9 cellular contexts compared by ENCODE assay signal in the genomic region with DNA sequence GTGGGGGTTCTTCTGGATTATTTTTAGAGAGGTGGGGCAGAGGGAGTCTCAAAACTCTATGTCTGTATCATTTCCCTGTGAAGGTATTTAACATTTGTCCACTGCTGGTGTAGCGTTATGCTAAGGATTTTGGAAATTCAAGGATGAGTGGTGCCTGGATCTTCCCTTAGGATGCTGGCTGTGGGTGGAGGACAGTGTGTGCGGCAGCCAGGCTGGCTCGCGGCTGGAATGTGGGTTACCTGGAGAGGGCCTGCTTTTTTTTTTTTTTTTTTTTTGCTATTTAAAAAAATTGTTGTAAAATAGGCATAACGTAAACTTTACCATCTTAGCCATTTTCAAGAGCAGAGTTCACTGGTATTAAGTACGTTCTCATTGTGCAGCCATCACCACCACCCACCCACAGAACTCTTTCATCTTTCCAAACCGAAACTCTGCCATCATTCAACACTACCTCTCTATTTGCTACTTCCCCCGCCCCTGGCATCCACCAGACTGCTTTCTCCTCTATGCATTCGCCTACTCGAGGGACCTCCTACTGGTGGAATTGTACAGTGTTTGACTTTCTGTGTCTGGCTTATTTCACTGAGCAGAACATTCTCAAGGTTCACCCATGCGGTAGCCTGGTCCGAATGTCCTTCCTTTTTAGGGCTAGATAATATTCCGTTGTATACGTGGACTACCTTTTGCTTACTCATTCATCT.
A peak's percentile ranks its signal among the peaks of the same experiment; 100 is the strongest.
DNase-seq lines count a peak whose midpoint lies in the region; ATAC-seq and TF ChIP-seq lines count a peak whose summit lies in the region.
"Had no signal": no experiment of that assay in that cellular context is flagged by ENCODE, and none has a peak within 500 bp of the region (broad histone marks: within the 10 kb centered on the region; RNA-seq: fewer than 3 reads in every experiment).

No MANE protein-coding gene starts in this region.

- H3K4me1 Mint-ChIP-seq in WTC11, result peaks cover 10% of the 10 kb centered on the region
- peaks cover 5% of the 10 kb centered on the region for H3K4me1 Mint-ChIP-seq in glutamatergic neuron (ENCODE audit: low read depth, unreplicated experiment)
- peaks cover 27% of the 10 kb centered on the region for H3K4me1 Mint-ChIP-seq in type B pancreatic cell (ENCODE audit: unreplicated experiment)

- intact Hi-C loops in heart right ventricle (cut with DNase I), result loop anchor here in 1 of 10 donors (10.0 kb wide), 1 partner anchor 234 kb away; no protein-coding TSS in a partner anchor
- intact Hi-C loops in left cardiac atrium (cut with DNase I), result no loop called here
- intact Hi-C loops in upper lobe of right lung (cut with DNase I), result no loop called here

- H3K27me3 Mint-ChIP-seq in WTC11 (ENCODE audit: low read depth), result no peaks in the 10 kb centered on the region
- H3K27me3 Mint-ChIP-seq in glutamatergic neuron (ENCODE audit: unreplicated experiment), result peaks cover 1% of the 10 kb centered on the region
- no peaks in the 10 kb centered on the region for H3K27me3 Mint-ChIP-seq in type B pancreatic cell

- H3K9me3 Mint-ChIP-seq in WTC11 (no peaks in the 10 kb centered on the region), glutamatergic neuron (ENCODE audit: unreplicated experiment) (peaks cover 2% of the 10 kb centered on the region), type B pancreatic cell (no peaks in the 10 kb centered on the region)

- ATAC-seq in heart right ventricle, result no peak
- ATAC-seq in WTC11, result peak; percentile 36
- ATAC-seq in left cardiac atrium, result no peak
- ATAC-seq in upper lobe of right lung, result no peak
- ATAC-seq: pancreas had no signal

- H3K27ac ChIP-seq in cardiac muscle cell (no peak overlapping the region), heart right ventricle (no peak overlapping the region), upper lobe of right lung (no peak overlapping the region)
- H3K27ac ChIP-seq: pancreas had no signal

- H3K36me3 ChIP-seq in cardiac muscle cell (no peaks in the 10 kb centered on the region), heart right ventricle (peaks cover 0 to 48% (median 11%) of the 10 kb centered on the region in 9 donors), upper lobe of right lung (peaks cover 6% of the 10 kb centered on the region)
- H3K36me3 ChIP-seq: pancreas had no signal

- H3K27me3 ChIP-seq in cardiac muscle cell (no peaks in the 10 kb centered on the region), heart right ventricle (no peaks in the 10 kb centered on the region), upper lobe of right lung (no peaks in the 10 kb centered on the region)
- H3K27me3 ChIP-seq: pancreas had no signal

- 83 to 87% methylated on average over 14 of the region's 14 CpGs for WGBS in heart right ventricle, 2 donors

- CTCF ChIA-PET in WTC11 (lab: Charles Lee), result no interaction called here

- H3K36me3 Mint-ChIP-seq in WTC11 (no peaks in the 10 kb centered on the region), glutamatergic neuron (ENCODE audit: unreplicated experiment) (no peaks in the 10 kb centered on the region), type B pancreatic cell (no peaks in the 10 kb centered on the region)

- no peak overlapping the region for H3K27ac Mint-ChIP-seq in WTC11
- H3K27ac Mint-ChIP-seq in glutamatergic neuron (ENCODE audit: unreplicated experiment), result no peak overlapping the region
- no peak overlapping the region for H3K27ac Mint-ChIP-seq in type B pancreatic cell

- H3K9me3 ChIP-seq in cardiac muscle cell (ENCODE audit: low read depth), result no peaks in the 10 kb centered on the region
- no peaks in the 10 kb centered on the region for H3K9me3 ChIP-seq in heart right ventricle
- no peaks in the 10 kb centered on the region for H3K9me3 ChIP-seq in upper lobe of right lung
- H3K9me3 ChIP-seq: pancreas had no signal

- TF ChIP-seq CTCF in cardiac muscle cell (IDR thresholded peaks at IDR 0.05; ENCODE audit: low read depth, low read length), result peak; percentile 27
- TF ChIP-seq CTCF in heart right ventricle (IDR thresholded peaks at IDR 0.05), result no peak
- no peak for TF ChIP-seq CTCF in WTC11 (IDR thresholded peaks at IDR 0.05)
- TF ChIP-seq CTCF in glutamatergic neuron (IDR thresholded peaks at IDR 0.05; ENCODE audit: partially characterized antibody, unreplicated experiment), result peak; percentile 40
- TF ChIP-seq CTCF in type B pancreatic cell (conservative IDR thresholded peaks at IDR 0.05), result peak; percentile 61
- TF ChIP-seq CTCF in upper lobe of right lung (IDR thresholded peaks at IDR 0.05), result no peak

- H3K4me3 ChIP-seq in cardiac muscle cell (no peak overlapping the region), heart right ventricle (no peak overlapping the region), upper lobe of right lung (no peak overlapping the region)
- H3K4me3 ChIP-seq: pancreas had no signal

- H3K4me3 Mint-ChIP-seq in WTC11 (no peak overlapping the region), glutamatergic neuron (ENCODE audit: unreplicated experiment) (no peak overlapping the region), type B pancreatic cell (no peak overlapping the region)

- POLR2A ChIA-PET in WTC11 (lab: Charles Lee), result no interaction called here

- peak; percentile 21 to 33 for DNase-seq in cardiac muscle cell (ENCODE audit: low read depth in 1 of 2, low spot score in 1 of 2)
- no peak for DNase-seq in heart right ventricle
- DNase-seq in WTC11 (ENCODE audit: low spot score), result no peak
- DNase-seq in glutamatergic neuron, result no peak
- no peak for DNase-seq in type B pancreatic cell (ENCODE audit: extremely low spot score, unreplicated experiment)
- no peak for DNase-seq in superior temporal gyrus (ENCODE audit: extremely low spot score)
- no peak for DNase-seq in left cardiac atrium
- no peak for DNase-seq in upper lobe of right lung

- H3K4me1 ChIP-seq in cardiac muscle cell (ENCODE audit: low read depth) (peaks cover 7% of the 10 kb centered on the region), heart right ventricle (peaks cover 3 to 32% (median 12%) of the 10 kb centered on the region in 9 donors), upper lobe of right lung (peaks cover 13% of the 10 kb centered on the region)
- H3K4me1 ChIP-seq: pancreas had no signal

TF ChIP-seq in WTC11, 78 proteins besides CTCF, POLR2A, EP300 and RAD21:
- TF ChIP-seq ATF2 (CRISPR knock-in tag; IDR thresholded peaks at IDR 0.05; ENCODE audit: borderline replicate concordance, low read depth), result no peak
- TF ChIP-seq, protein P1, sequence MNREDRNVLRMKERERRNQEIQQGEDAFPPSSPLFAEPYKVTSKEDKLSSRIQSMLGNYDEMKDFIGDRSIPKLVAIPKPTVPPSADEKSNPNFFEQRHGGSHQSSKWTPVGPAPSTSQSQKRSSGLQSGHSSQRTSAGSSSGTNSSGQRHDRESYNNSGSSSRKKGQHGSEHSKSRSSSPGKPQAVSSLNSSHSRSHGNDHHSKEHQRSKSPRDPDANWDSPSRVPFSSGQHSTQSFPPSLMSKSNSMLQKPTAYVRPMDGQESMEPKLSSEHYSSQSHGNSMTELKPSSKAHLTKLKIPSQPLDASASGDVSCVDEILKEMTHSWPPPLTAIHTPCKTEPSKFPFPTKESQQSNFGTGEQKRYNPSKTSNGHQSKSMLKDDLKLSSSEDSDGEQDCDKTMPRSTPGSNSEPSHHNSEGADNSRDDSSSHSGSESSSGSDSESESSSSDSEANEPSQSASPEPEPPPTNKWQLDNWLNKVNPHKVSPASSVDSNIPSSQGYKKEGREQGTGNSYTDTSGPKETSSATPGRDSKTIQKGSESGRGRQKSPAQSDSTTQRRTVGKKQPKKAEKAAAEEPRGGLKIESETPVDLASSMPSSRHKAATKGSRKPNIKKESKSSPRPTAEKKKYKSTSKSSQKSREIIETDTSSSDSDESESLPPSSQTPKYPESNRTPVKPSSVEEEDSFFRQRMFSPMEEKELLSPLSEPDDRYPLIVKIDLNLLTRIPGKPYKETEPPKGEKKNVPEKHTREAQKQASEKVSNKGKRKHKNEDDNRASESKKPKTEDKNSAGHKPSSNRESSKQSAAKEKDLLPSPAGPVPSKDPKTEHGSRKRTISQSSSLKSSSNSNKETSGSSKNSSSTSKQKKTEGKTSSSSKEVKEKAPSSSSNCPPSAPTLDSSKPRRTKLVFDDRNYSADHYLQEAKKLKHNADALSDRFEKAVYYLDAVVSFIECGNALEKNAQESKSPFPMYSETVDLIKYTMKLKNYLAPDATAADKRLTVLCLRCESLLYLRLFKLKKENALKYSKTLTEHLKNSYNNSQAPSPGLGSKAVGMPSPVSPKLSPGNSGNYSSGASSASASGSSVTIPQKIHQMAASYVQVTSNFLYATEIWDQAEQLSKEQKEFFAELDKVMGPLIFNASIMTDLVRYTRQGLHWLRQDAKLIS (CRISPR knock-in tag; IDR thresholded peaks at IDR 0.05; ENCODE audit: borderline replicate concordance), result no peak
- TF ChIP-seq ATF1 (CRISPR knock-in tag; IDR thresholded peaks at IDR 0.05), result no peak
- no peak for TF ChIP-seq ZNF263 (CRISPR knock-in tag; IDR thresholded peaks at IDR 0.05; ENCODE audit: low read depth)
- TF ChIP-seq USF1 (CRISPR knock-in tag; IDR thresholded peaks at IDR 0.05), result no peak
- no peak for TF ChIP-seq MYBL2 (CRISPR knock-in tag; IDR thresholded peaks at IDR 0.05)
- TF ChIP-seq CREM (CRISPR knock-in tag; IDR thresholded peaks at IDR 0.05), result no peak
TF ChIP-seq in WTC11: peak in this region for 0.

Comparison
In these comparisons a context has a peak if more than half of its experiments do, and no peak if none do; other contexts are left out.
1. DNase-seq: peak in cardiac muscle cell (2 of 2); none in heart right ventricle (0 of 2), WTC11 (single experiment), glutamatergic neuron (single experiment), type B pancreatic cell (single experiment), superior temporal gyrus (single experiment), left cardiac atrium (single experiment) and upper lobe of right lung (single experiment).
2. CTCF ChIP-seq: peak in cardiac muscle cell (single experiment), glutamatergic neuron (single experiment) and type B pancreatic cell (single experiment); none in heart right ventricle (0 of 9), WTC11 (single experiment) and upper lobe of right lung (single experiment).